Comparison of ENCODE assay signal across 8 cellular contexts in genomic region chr19:38263696-38264485, GRCh38. TPM values are rescaled to one million over a fixed set of nuclear protein-coding genes. Genes with fewer than 3 reads are reported as not detected.
DNase-seq lines count a peak whose midpoint lies in the region; ATAC-seq, FAIRE-seq and TF ChIP-seq lines count a peak whose summit lies in the region.

No MANE protein-coding gene starts in this region.

- in situ Hi-C loops in GM12878 (cut with MboI), result no loop called here

- no peak overlapping the region for H3K27ac ChIP-seq in GM12878 (ENCODE audit: control insufficient read depth, insufficient read depth)

- intact Hi-C loops in GM12878 (cut with micrococcal nuclease; ENCODE audit: unreplicated experiment), result no loop called here

- WGBS in GM12878 (ENCODE audit: insufficient coverage, insufficient replicate concordance, low lambda C conversion rate, missing lambda C conversion rate), result 5% methylated on average over 24 of the region's 33 CpGs

- CTCF ChIA-PET in GM12878 (lab: Yijun Ruan, JAX), result no interaction called here

- FAIRE-seq in GM12878 (lab: Jason Lieb, UNC), result no peak

- H4K20me1 ChIP-seq in GM12878 (ENCODE audit: control insufficient read depth, insufficient read depth), result no peaks in the 10 kb centered on the region

- no peaks in the 10 kb centered on the region for H3K36me3 Mint-ChIP-seq in T-helper 17 cell (ENCODE audit: low read depth)
- no peaks in the 10 kb centered on the region for H3K36me3 Mint-ChIP-seq in immature natural killer cell

- no peak for TF ChIP-seq POLR2A in GM12878 (IDR thresholded peaks at IDR 0.05; ENCODE audit: low read depth, low read length)

- no peak for TF ChIP-seq RAD21 in GM12878 (IDR thresholded peaks at IDR 0.05; ENCODE audit: insufficient read depth, low read depth, low read length)

- no peaks in the 10 kb centered on the region for H3K79me2 ChIP-seq in GM12878 (ENCODE audit: control insufficient read depth, insufficient read depth, low read length)

- peak overlapping the region; percentile 97 for H3K4me2 ChIP-seq in GM12878 (ENCODE audit: control insufficient read depth, insufficient read depth)

- peak; percentile 92 for ATAC-seq in T-helper 17 cell
- peak; percentile 83 for ATAC-seq in GM12878
- ATAC-seq in HG03025 (IDR thresholded peaks at IDR 0.05; ENCODE audit: low FRiP score, unreplicated experiment), result no peak
- ATAC-seq in GM18870 (IDR thresholded peaks at IDR 0.05; ENCODE audit: unreplicated experiment), result no peak

- H3K4me1 ChIP-seq in GM12878 (ENCODE audit: control insufficient read depth, insufficient read depth, low read length), result peaks cover 9% of the 10 kb centered on the region

- peak overlapping the region; percentile 87 for H3K4me3 Mint-ChIP-seq in T-helper 17 cell
- peak overlapping the region; percentile 64 to 81 (median 71) for H3K4me3 Mint-ChIP-seq in immature natural killer cell

- no peaks in the 10 kb centered on the region for H3K9me3 Mint-ChIP-seq in immature natural killer cell

- DNase-seq in Jurkat, Clone E6-1 (ENCODE audit: low read depth, low spot score), result peak; percentile 23
- DNase-seq in T-helper 17 cell, result peak; percentile 77 to 81 (median 80)
- DNase-seq in GM12878 (ENCODE audit: low read depth, low spot score), result no peak
- peak in 2 of 3 donors; percentile 2 to 7 for DNase-seq in immature natural killer cell
- peak; percentile 60 to 68 for DNase-seq in stimulated activated CD4-positive, alpha-beta T cell treated with anti-CD3 and anti-CD28 coated beads, Interleukin-15, amount 100 ng/mL, for 1 hour (ENCODE audit: low read depth in 1 of 2, low spot score in 1 of 2)

- H3K4me1 Mint-ChIP-seq in T-helper 17 cell, result peaks cover 27% of the 10 kb centered on the region
- peaks cover 10 to 13% of the 10 kb centered on the region in 2 donors for H3K4me1 Mint-ChIP-seq in immature natural killer cell

- H3K27me3 Mint-ChIP-seq in T-helper 17 cell (no peaks in the 10 kb centered on the region), immature natural killer cell (ENCODE audit: low read depth in 3 of 3) (peaks cover 8 to 16% (median 11%) of the 10 kb centered on the region in 3 donors)

- POLR2A ChIA-PET in GM12878 (lab: Charles Lee), result interaction anchor here (0.6 kb wide), 2 partner anchors 49 to 1321 kb away, joined by 3 to 5 read pairs; no protein-coding TSS in a partner anchor

- TF ChIP-seq EP300 in GM12878 (IDR thresholded peaks at IDR 0.05; ENCODE audit: borderline replicate concordance in 1 of 2, control insufficient read depth in 1 of 2, low read depth in 2 of 2, low read length in 2 of 2), result no peak

- no peaks in the 10 kb centered on the region for H3K36me3 ChIP-seq in GM12878 (ENCODE audit: control insufficient read depth in 2 of 2, insufficient read depth in 2 of 2, low read length in 1 of 2)

- SMC1A ChIA-PET in GM12878 (lab: Charles Lee; ENCODE audit: uncharacterized antibody, unreplicated experiment), result interaction anchor here (0.5 kb wide), 1 partner anchor 130 kb away, joined by 3 read pairs; no protein-coding TSS in a partner anchor

- BruUV-seq in GM12878 (replicated peaks; lab: Mats Ljungman, UMichigan), result no TSS peak

- peak overlapping the region; percentile 50 for H3K4me3 ChIP-seq in GM08714 (ENCODE audit: low read length)
- peak overlapping the region; percentile 64 for H3K4me3 ChIP-seq in Jurkat, Clone E6-1 (ENCODE audit: low read length)
- peak overlapping the region; percentile 62; the same call in 1 of the 2 replicates for H3K4me3 ChIP-seq in GM12878

- RAD21 ChIA-PET in GM12878 (lab: Charles Lee; ENCODE audit: unreplicated experiment), result interaction anchor here (1.3 kb wide), 1 partner anchor 110 kb away, joined by 4 read pairs; the partner anchor contains the start of gene PSMD8

- H2AFZ ChIP-seq in GM12878 (ENCODE audit: control insufficient read depth, low read depth, low read length), result peak overlapping the region; percentile 88

- TF ChIP-seq CTCF in GM12878 (IDR thresholded peaks at IDR 0.05 in 2 of 3, conservative IDR thresholded peaks at IDR 0.05 in 1 of 3; ENCODE audit: control insufficient read depth in 2 of 3, extremely low read depth in 1 of 3, insufficient read depth in 1 of 3, low read depth in 3 of 3, low read length in 3 of 3), result no peak

- no peaks in the 10 kb centered on the region for H3K9me3 ChIP-seq in T-helper 17 cell (ENCODE audit: control insufficient read depth, low read length, poor library complexity, severe bottlenecking)
- no peaks in the 10 kb centered on the region for H3K9me3 ChIP-seq in GM12878 (replicated peaks; ENCODE audit: control insufficient read depth, insufficient read depth, low read length)

- H3K27ac Mint-ChIP-seq in T-helper 17 cell, result peak overlapping the region; percentile 79
- H3K27ac Mint-ChIP-seq in immature natural killer cell, result no peak overlapping the region

- H3K9ac ChIP-seq in GM12878 (ENCODE audit: control insufficient read depth, insufficient read depth, low read length), result peak overlapping the region; percentile 48; the same call in 1 of the 2 replicates

- H3K27me3 ChIP-seq in GM12878 (replicated peaks in 1 of 2; ENCODE audit: control insufficient read depth in 2 of 2, insufficient read depth in 2 of 2, low read length in 1 of 2), result peaks cover 0 to 2% of the 10 kb centered on the region in 2 experiments; a peak in 2 of 4 replicates

RNA-seq across cellular contexts. Expression of gene SPINT2, which starts 0.5 kb away (rescaled TPM):
- 160 TPM for polyA plus RNA-seq in Jurkat, Clone E6-1 (2012; ENCODE audit: insufficient read depth, insufficient read length)
- 10 to 100 TPM; 32.2 to 49.1 TPM for total RNA-seq in T-helper 17 cell
- 3.9 and 5.4 TPM in 2 replicates for total RNA-seq in GM12878 (2013; cell fraction: nucleolus; rRNA removed)
- total RNA-seq in GM12878 (2014; rRNA removed), result 17.8 and 27.0 TPM in 2 replicates
- 17.3 and 17.5 TPM in 2 replicates for total RNA-seq in GM12878 (2014; rRNA removed; fragmentation: Illumina TruSeq; extraction: Trizol)
- 18.8 and 25.8 TPM in 2 replicates for total RNA-seq in GM12878 (2021)
- 7.5 TPM for polyA plus RNA-seq in GM12878 (2011; ENCODE audit: low read depth)
- polyA plus RNA-seq in GM12878 (2011; rRNA removed), result 0.15 and 0.27 TPM in 2 replicates
- polyA plus RNA-seq in GM12878 (2011; cell fraction: cytosol; rRNA removed), result 0.21 and 0.64 TPM in 2 replicates
- 0.49 TPM in 1 of 2 replicates, not detected in the other for polyA plus RNA-seq in GM12878 (2011; cell fraction: nucleus; rRNA removed)
- 10.9 and 14.1 TPM in 2 replicates for polyA plus RNA-seq in GM12878 (2012)
- 6.9 and 14.1 TPM in 2 replicates for polyA plus RNA-seq in GM12878 (2014; fragmentation: Illumina TruSeq; extraction: Trizol)
- polyA plus RNA-seq in GM12878 (2014; fragmentation: Nextera tagmentation; extraction: Ambion mirVana), result 10 to 100 TPM in 1 of 2 experiments, 1 to 10 TPM in 1; 6.5 to 10.2 TPM
- 19.8 and 22.6 TPM in 2 replicates for polyA plus RNA-seq in GM12878 (2014; rRNA removed)
- 10 to 100 TPM; 22.2 to 26.5 TPM for polyA plus RNA-seq in GM12878 (2016; fragmentation: Nextera tagmentation; extraction: Ambion mirVana)
- polyA minus RNA-seq in GM12878 (2011; rRNA and poly(A)+ RNA removed), result 0.44 TPM in 1 of 2 replicates, not detected in the other
- polyA minus RNA-seq in GM12878 (2011; cell fraction: cytosol; rRNA and poly(A)+ RNA removed), result not detected in 2 replicates
- polyA minus RNA-seq in GM12878 (2011; cell fraction: nucleus; rRNA and poly(A)+ RNA removed), result not detected in 2 replicates
- polyA plus RNA-seq in immature natural killer cell, result 10 to 100 TPM in 2 of 3 donors, 1 to 10 TPM in 1; 4.3 to 29.1 (median 22.4) TPM

RNA-seq across cellular contexts. Expression of gene PPP1R14A, which starts 7.7 kb away (rescaled TPM):
- not detected for polyA plus RNA-seq in Jurkat, Clone E6-1 (2012; ENCODE audit: insufficient read depth, insufficient read length)
- total RNA-seq in T-helper 17 cell (1 to 10 TPM in 1 of 2 donors, under 1 TPM in 1; 0.90 to 6.7 TPM), GM12878 (2014; rRNA removed) (not detected in 2 replicates), GM12878 (2014; rRNA removed; fragmentation: Illumina TruSeq; extraction: Trizol) (not detected in 2 replicates), GM12878 (2021) (not detected in 2 replicates)
- not detected in 2 replicates for total RNA-seq in GM12878 (2013; cell fraction: nucleolus; rRNA removed)
- not detected for polyA plus RNA-seq in GM12878 (2011; ENCODE audit: low read depth)
- polyA plus RNA-seq in GM12878 (2011; rRNA removed) (not detected in 2 replicates), GM12878 (2014; fragmentation: Illumina TruSeq; extraction: Trizol) (not detected in 2 replicates), GM12878 (2014; fragmentation: Nextera tagmentation; extraction: Ambion mirVana) (not detected), GM12878 (2014; rRNA removed) (not detected in 2 replicates), GM12878 (2016; fragmentation: Nextera tagmentation; extraction: Ambion mirVana) (not detected), immature natural killer cell (1 to 10 TPM in 2 of 3 donors, under 1 TPM in 1; 0.72 to 5.7 (median 1.9) TPM)
- not detected in 2 replicates for polyA plus RNA-seq in GM12878 (2011; cell fraction: cytosol; rRNA removed)
- not detected in 2 replicates for polyA plus RNA-seq in GM12878 (2011; cell fraction: nucleus; rRNA removed)
- not detected in 2 replicates for polyA plus RNA-seq in GM12878 (2012)
- not detected in 2 replicates for polyA minus RNA-seq in GM12878 (2011; rRNA and poly(A)+ RNA removed)
- polyA minus RNA-seq in GM12878 (2011; cell fraction: cytosol; rRNA and poly(A)+ RNA removed), result not detected in 2 replicates
- not detected in 2 replicates for polyA minus RNA-seq in GM12878 (2011; cell fraction: nucleus; rRNA and poly(A)+ RNA removed)

RNA-seq across cellular contexts. Expression of gene DPF1, which starts 39.9 kb away (rescaled TPM):
- polyA plus RNA-seq in Jurkat, Clone E6-1 (2012; ENCODE audit: insufficient read depth, insufficient read length), result 8.7 TPM
- total RNA-seq in T-helper 17 cell (not detected), GM12878 (2014; rRNA removed) (1.7 and 2.4 TPM in 2 replicates), GM12878 (2014; rRNA removed; fragmentation: Illumina TruSeq; extraction: Trizol) (1.6 and 2.3 TPM in 2 replicates), GM12878 (2021) (3.8 and 4.0 TPM in 2 replicates)
- total RNA-seq in GM12878 (2013; cell fraction: nucleolus; rRNA removed), result 1.0 and 2.1 TPM in 2 replicates
- 0.38 TPM for polyA plus RNA-seq in GM12878 (2011; ENCODE audit: low read depth)
- polyA plus RNA-seq in GM12878 (2011; rRNA removed) (0.30 and 0.65 TPM in 2 replicates), GM12878 (2014; fragmentation: Illumina TruSeq; extraction: Trizol) (1.1 and 2.2 TPM in 2 replicates), GM12878 (2014; fragmentation: Nextera tagmentation; extraction: Ambion mirVana) (under 1 TPM; 0.11 to 0.18 TPM), GM12878 (2014; rRNA removed) (4.3 and 4.9 TPM in 2 replicates), GM12878 (2016; fragmentation: Nextera tagmentation; extraction: Ambion mirVana) (1 to 10 TPM; 4.0 to 4.2 TPM), immature natural killer cell (not detected)
- polyA plus RNA-seq in GM12878 (2011; cell fraction: cytosol; rRNA removed), result 1.4 and 2.4 TPM in 2 replicates
- 1.9 and 3.6 TPM in 2 replicates for polyA plus RNA-seq in GM12878 (2011; cell fraction: nucleus; rRNA removed)
- 1.4 and 1.9 TPM in 2 replicates for polyA plus RNA-seq in GM12878 (2012)
- 0.37 and 2.0 TPM in 2 replicates for polyA minus RNA-seq in GM12878 (2011; rRNA and poly(A)+ RNA removed)
- polyA minus RNA-seq in GM12878 (2011; cell fraction: cytosol; rRNA and poly(A)+ RNA removed), result 0.62 and 1.3 TPM in 2 replicates
- polyA minus RNA-seq in GM12878 (2011; cell fraction: nucleus; rRNA and poly(A)+ RNA removed), result 0.36 and 1.1 TPM in 2 replicates

RNA-seq across cellular contexts. Expression of gene C19orf33, which starts 40.2 kb away (rescaled TPM):
- not detected for polyA plus RNA-seq in Jurkat, Clone E6-1 (2012; ENCODE audit: insufficient read depth, insufficient read length)
- total RNA-seq in T-helper 17 cell (10 to 100 TPM in 1 of 2 donors, under 1 TPM in 1; 0.94 to 11.8 TPM), GM12878 (2014; rRNA removed) (0.45 TPM in 1 of 2 replicates, not detected in the other), GM12878 (2014; rRNA removed; fragmentation: Illumina TruSeq; extraction: Trizol) (not detected in 2 replicates), GM12878 (2021) (not detected in 2 replicates)
- not detected in 2 replicates for total RNA-seq in GM12878 (2013; cell fraction: nucleolus; rRNA removed)
- polyA plus RNA-seq in GM12878 (2011; ENCODE audit: low read depth), result not detected
- polyA plus RNA-seq in GM12878 (2011; rRNA removed) (not detected in 2 replicates), GM12878 (2014; fragmentation: Illumina TruSeq; extraction: Trizol) (not detected in 2 replicates), GM12878 (2014; fragmentation: Nextera tagmentation; extraction: Ambion mirVana) (not detected), GM12878 (2014; rRNA removed) (0.57 TPM in 1 of 2 replicates, not detected in the other), GM12878 (2016; fragmentation: Nextera tagmentation; extraction: Ambion mirVana) (under 1 TPM in 1 of 2 experiments, not detected in 1; 0.28 TPM), immature natural killer cell (1 to 10 TPM in 1 of 3 donors, not detected in 2; 2.8 TPM)
- not detected in 2 replicates for polyA plus RNA-seq in GM12878 (2011; cell fraction: cytosol; rRNA removed)
- polyA plus RNA-seq in GM12878 (2011; cell fraction: nucleus; rRNA removed), result not detected in 2 replicates
- polyA plus RNA-seq in GM12878 (2012), result not detected in 2 replicates
- polyA minus RNA-seq in GM12878 (2011; rRNA and poly(A)+ RNA removed), result not detected in 2 replicates
- 4.0 and 4.3 TPM in 2 replicates for polyA minus RNA-seq in GM12878 (2011; cell fraction: cytosol; rRNA and poly(A)+ RNA removed)
- polyA minus RNA-seq in GM12878 (2011; cell fraction: nucleus; rRNA and poly(A)+ RNA removed), result 1.7 TPM in 1 of 2 replicates, not detected in the other

RNA-seq across cellular contexts. Expression of gene YIF1B, which starts 51.9 kb away (rescaled TPM):
- polyA plus RNA-seq in Jurkat, Clone E6-1 (2012; ENCODE audit: insufficient read depth, insufficient read length), result 95.1 TPM
- 10 to 100 TPM; 31.1 to 39.4 TPM for total RNA-seq in T-helper 17 cell
- total RNA-seq in GM12878 (2013; cell fraction: nucleolus; rRNA removed), result 21.0 and 28.2 TPM in 2 replicates
- total RNA-seq in GM12878 (2014; rRNA removed), result 66.5 and 68.0 TPM in 2 replicates
- total RNA-seq in GM12878 (2014; rRNA removed; fragmentation: Illumina TruSeq; extraction: Trizol), result 28.1 and 30.4 TPM in 2 replicates
- total RNA-seq in GM12878 (2021), result 51.8 and 53.3 TPM in 2 replicates
- 29.1 TPM for polyA plus RNA-seq in GM12878 (2011; ENCODE audit: low read depth)
- polyA plus RNA-seq in GM12878 (2011; rRNA removed), result 21.8 and 55.2 TPM in 2 replicates
- 106 and 141 TPM in 2 replicates for polyA plus RNA-seq in GM12878 (2011; cell fraction: cytosol; rRNA removed)
- polyA plus RNA-seq in GM12878 (2011; cell fraction: nucleus; rRNA removed), result 83.0 and 83.2 TPM in 2 replicates
- 50.6 and 56.6 TPM in 2 replicates for polyA plus RNA-seq in GM12878 (2012)
- 9.1 and 36.2 TPM in 2 replicates for polyA plus RNA-seq in GM12878 (2014; fragmentation: Illumina TruSeq; extraction: Trizol)
- polyA plus RNA-seq in GM12878 (2014; fragmentation: Nextera tagmentation; extraction: Ambion mirVana), result 10 to 100 TPM in 1 of 2 experiments, 1 to 10 TPM in 1; 1.3 to 11.6 TPM
- polyA plus RNA-seq in GM12878 (2014; rRNA removed), result 101 and 111 TPM in 2 replicates
- polyA plus RNA-seq in GM12878 (2016; fragmentation: Nextera tagmentation; extraction: Ambion mirVana), result 100 to 1,000 TPM in 1 of 2 experiments, 10 to 100 TPM in 1; 95.4 to 106 TPM
- polyA minus RNA-seq in GM12878 (2011; rRNA and poly(A)+ RNA removed), result 33.1 and 60.1 TPM in 2 replicates
- 26.1 and 29.9 TPM in 2 replicates for polyA minus RNA-seq in GM12878 (2011; cell fraction: cytosol; rRNA and poly(A)+ RNA removed)
- 7.5 and 12.6 TPM in 2 replicates for polyA minus RNA-seq in GM12878 (2011; cell fraction: nucleus; rRNA and poly(A)+ RNA removed)
- polyA plus RNA-seq in immature natural killer cell, result 10 to 100 TPM; 47.7 to 82.5 (median 54.9) TPM

Comparison
In these comparisons a context has a peak if more than half of its experiments do, and no peak if none do; other contexts are left out.
1. ATAC-seq: peak in T-helper 17 cell (single experiment) and GM12878 (single experiment); none in HG03025 (single experiment) and GM18870 (single experiment).
2. Peak in every context shown above with its lines, with median percentiles within 50 percentile points of each other: H3K4me3 ChIP-seq.